ENCODE assay signal across 26 cellular contexts in the genomic region with DNA sequence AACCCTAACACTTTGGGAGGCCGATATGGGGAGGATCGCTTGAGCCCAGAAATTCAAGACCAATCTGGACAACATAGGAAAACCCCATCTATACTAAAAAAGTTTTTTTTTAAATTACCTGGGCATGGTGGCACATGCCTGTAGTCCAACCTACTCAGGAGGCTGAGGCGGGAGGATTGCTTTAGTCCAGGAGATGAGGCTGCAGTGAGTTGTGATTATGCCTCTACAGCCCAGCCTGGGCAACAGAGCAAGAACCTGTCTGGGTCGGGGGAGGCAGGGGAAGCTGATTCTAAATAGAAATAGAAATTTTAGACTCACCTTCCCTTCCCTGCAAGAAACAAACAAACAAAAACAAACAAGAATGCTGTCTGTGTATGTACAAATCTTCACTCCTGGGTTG.
"Had no signal": no experiment of that assay in that cellular context is flagged by ENCODE, and none has a peak within 500 bp of the region (broad histone marks: within the 10 kb centered on the region; RNA-seq: fewer than 3 reads in every experiment).

No MANE protein-coding gene starts in this region.

- ATAC-seq: stimulated activated effector memory CD8-positive, alpha-beta T cell treated with anti-CD3 and anti-CD28 coated beads, Interleukin-12 subunit alpha, Interleukin-12 subunit beta, amount 100 ng/mL, for 72 hours; stimulated activated memory B cell treated with anti-CD40 and anti-IgM and Interleukin-4, amounts not matched to agents 10 μg/mL and 1 μg/mL and 100 μg/mL, for 72 hours; stimulated activated naive B cell treated with anti-CD40 and anti-IgM and Interleukin-4, amounts not matched to agents 10 μg/mL and 1 μg/mL and 100 μg/mL, for 72 hours; stimulated activated naive CD8-positive, alpha-beta T cell treated with anti-CD3 and anti-CD28 coated beads, Interleukin-15, amount 100 ng/mL, for 72 hours; stimulated activated naive CD8-positive, alpha-beta T cell treated with anti-CD3 and anti-CD28 coated beads, Interleukin-15, Interleukin-2, amounts not matched to agents 100 U/mL and 50 U/mL, for 24 hours; upper lobe of right lung had no signal

- DNase-seq: stimulated activated CD4-positive, alpha-beta T cell treated with anti-CD3 and anti-CD28 coated beads, Interleukin-2, amount 100 ng/mL, for 48 hours; stimulated activated CD4-positive, alpha-beta T cell treated with anti-CD3 and anti-CD28 coated beads, Interleukin-4, amount 100 ng/mL, for 1 hour; stimulated activated CD4-positive, alpha-beta T cell treated with anti-CD3 and anti-CD28 coated beads, Interleukin-4, amount 100 ng/mL, for 24 hours; stimulated activated CD4-positive, alpha-beta T cell treated with anti-CD3 and anti-CD28 coated beads, Interleukin-4, amount 100 ng/mL, for 4 hours; stimulated activated CD8-positive, alpha-beta memory T cell treated with anti-CD3 and anti-CD28 coated beads, Interleukin-4, amount 100 ng/mL, for 48 hours; stimulated activated naive B cell treated with anti-CD40 and anti-IgM and Interleukin-4, amounts not matched to agents 10 μg/mL and 1 μg/mL and 100 μg/mL, for 72 hours; stimulated activated naive CD4-positive, alpha-beta T cell; stimulated activated naive CD4-positive, alpha-beta T cell treated with Interleukin-2 at 50 U/mL for 16 hours; stimulated activated naive CD8-positive, alpha-beta T cell treated with anti-CD3 and anti-CD28 coated beads, Interleukin-15, amount 100 ng/mL, for 72 hours; stimulated activated naive CD8-positive, alpha-beta T cell treated with anti-CD3 and anti-CD28 coated beads, Interleukin-15, Interleukin-2, amounts not matched to agents 100 U/mL and 50 U/mL, for 24 hours; stomach; substantia nigra; thyroid gland; tibial artery; transverse colon; trophoblast cell; upper lobe of left lung; upper lobe of right lung; uterus had no signal

- H3K4me1 ChIP-seq: stomach, suprapubic skin, thyroid gland, tibial artery, tibial nerve, transverse colon, upper lobe of left lung, upper lobe of right lung, uterus, vagina had no signal

- H3K4me3 ChIP-seq: stomach, suprapubic skin, thoracic aorta, thyroid gland, tibial artery, tibial nerve, transverse colon, upper lobe of left lung, upper lobe of right lung, uterus, vagina had no signal

- H3K27me3 ChIP-seq: thyroid gland, tibial nerve, uterus, vagina had no signal

- H3K9me3 ChIP-seq: stomach, suprapubic skin, thoracic aorta, thyroid gland, tibial artery, tibial nerve, transverse colon, upper lobe of left lung, upper lobe of right lung, uterus, vagina had no signal

- H3K36me3 ChIP-seq: stomach, suprapubic skin, thoracic aorta, thyroid gland, tibial artery, tibial nerve, transverse colon, upper lobe of left lung, upper lobe of right lung, uterus, vagina had no signal

- FAIRE-seq: urothelium cell line had no signal

- H3K27ac ChIP-seq: stomach, suprapubic skin, thoracic aorta, thyroid gland, tibial artery, tibial nerve, transverse colon, upper lobe of left lung, upper lobe of right lung, uterus, vagina had no signal
